ENCODE assay signal across 8 cellular contexts in the genomic region with DNA sequence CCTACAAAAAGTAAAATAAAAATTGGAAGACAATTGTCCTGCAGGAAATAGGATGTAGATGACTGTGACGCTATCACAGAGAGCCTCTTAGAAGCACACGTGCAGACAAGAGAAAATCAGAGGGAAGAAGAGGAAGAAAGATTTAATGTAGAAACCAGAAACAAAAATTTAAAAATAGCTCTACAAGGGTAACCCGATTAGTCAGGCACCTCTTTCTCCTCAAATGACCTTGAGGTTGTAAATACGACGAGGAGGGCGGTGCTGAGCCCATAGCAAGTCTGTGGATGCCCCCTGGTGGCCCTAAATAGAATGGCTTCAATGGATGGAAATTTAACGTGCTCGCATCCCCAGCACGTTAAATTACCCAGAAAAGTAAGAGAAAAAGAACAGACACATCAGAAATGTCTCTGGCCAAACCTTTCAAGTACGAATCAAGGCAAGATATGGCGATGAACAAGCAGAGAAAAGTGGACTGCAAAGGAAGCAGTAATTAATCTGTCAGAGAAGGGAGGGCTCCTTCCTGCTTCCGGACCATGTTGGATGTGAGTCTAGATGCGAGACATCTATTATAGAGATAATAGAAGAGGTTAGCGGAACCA. TPM values are rescaled to one million over a fixed set of nuclear protein-coding genes. Genes with fewer than 3 reads are reported as not detected.
DNase-seq lines count a peak whose midpoint lies in the region; ATAC-seq and TF ChIP-seq lines count a peak whose summit lies in the region.

No MANE protein-coding gene starts in this region.

- no peak overlapping the region for H2BK120ac ChIP-seq in H9 (ENCODE audit: low read depth, low read length, poor library complexity, severe bottlenecking)

- no peaks in the 10 kb centered on the region for H4K20me1 ChIP-seq in H9 (ENCODE audit: control insufficient read depth, insufficient read depth, insufficient read length)

- H4K8ac ChIP-seq in H9 (replicated peaks; ENCODE audit: insufficient read length, low read depth, low read length) = no peak overlapping the region

- peak; percentile 90 for ATAC-seq in activated naive CD8-positive, alpha-beta T cell treated with anti-CD3 and anti-CD28 coated beads, Interleukin-2, amount 10 ng/mL, durations not matched to agents 7 days and 5 days (ENCODE audit: low read depth)

- no peak overlapping the region for H4K5ac ChIP-seq in H9 (ENCODE audit: insufficient read length, low read depth, low read length)

- WGBS in H9 (ENCODE audit: extremely low coverage, insufficient read length, low lambda C conversion rate) = no CpG with 5 or more reads among the region's 14 CpGs
- WGBS in transverse colon (ENCODE audit: low coverage in 1 of 2), 2 donors = 3% methylated on average over 14 of the region's 14 CpGs

- H3K4me3 Mint-ChIP-seq in H9 = no peak overlapping the region
- peak overlapping the region; percentile 89 for H3K4me3 Mint-ChIP-seq in activated naive CD8-positive, alpha-beta T cell treated with anti-CD3 and anti-CD28 coated beads, Interleukin-2, amount 10 ng/mL, durations not matched to agents 7 days and 5 days

- TF ChIP-seq POLR2A in transverse colon (IDR thresholded peaks at IDR 0.05) = no peak

- H3K27ac ChIP-seq in H9 (ENCODE audit: insufficient read length, low read depth, low read length) = no peak overlapping the region
- no peak overlapping the region for H3K27ac ChIP-seq in cardiac muscle cell
- H3K27ac ChIP-seq in transverse colon = peak overlapping the region; percentile 76 to 85 (median 82)

- H3K4me3 ChIP-seq in cardiac muscle cell (no peak overlapping the region), transverse colon (peak overlapping the region; percentile 15 to 59 (median 36))

- no peak overlapping the region for H3K56ac ChIP-seq in H9 (ENCODE audit: insufficient read length, low read depth, low read length)

- no peak overlapping the region for H2AK5ac ChIP-seq in H9 (ENCODE audit: insufficient read length, low read length)

- no peak overlapping the region for H3K4me2 ChIP-seq in H9 (ENCODE audit: insufficient read depth, insufficient read length, low read length)

- in situ Hi-C loops in transverse colon (cut with MboI; ENCODE audit: low pct_ligation_motif_present in 1 of 4, low pct_unique_long_range_greater_than_20kb in 1 of 4, low sequenced_read_pairs in 3 of 4) = loop anchor here in 3 of 4 donors (5.0 to 25.0 kb wide), 3 partner anchors 64 to 161 kb away; a partner anchor contains a TSS

- peaks cover 3% of the 10 kb centered on the region in 2 experiments; a peak in 3 of 4 replicates for H3K4me1 Mint-ChIP-seq in H9
- H3K4me1 Mint-ChIP-seq in activated naive CD8-positive, alpha-beta T cell treated with anti-CD3 and anti-CD28 coated beads, Interleukin-2, amount 10 ng/mL, durations not matched to agents 7 days and 5 days = peaks cover 13% of the 10 kb centered on the region

- TF ChIP-seq CTCF in H9 (conservative IDR thresholded peaks at IDR 0.05) = peak; percentile 95
- peak; percentile 85 for TF ChIP-seq CTCF in cardiac muscle cell (IDR thresholded peaks at IDR 0.05; ENCODE audit: low read depth, low read length)
- peak; percentile 90 to 97 (median 95) for TF ChIP-seq CTCF in transverse colon (IDR thresholded peaks at IDR 0.05)

- H3K14ac ChIP-seq in H9 (ENCODE audit: insufficient read depth, low read length) = no peak overlapping the region

- H2BK5ac ChIP-seq in H9 (ENCODE audit: insufficient read length, low read length) = no peak overlapping the region

- peak overlapping the region; percentile 76 for H2AFZ ChIP-seq in H9 (ENCODE audit: low read length)

- POLR2A ChIA-PET in activated naive CD8-positive, alpha-beta T cell treated with anti-CD3 and anti-CD28 coated beads, Interleukin-2, amount 10 ng/mL, durations not matched to agents 7 days and 5 days (lab: Charles Lee) = interaction anchor here (0.6 to 2.7 kb wide), 20 partner anchors 10 to 163 kb away, joined by 3 to 18 read pairs (median 5); a partner anchor contains a TSS

- H3T11ph ChIP-seq in H9 (ENCODE audit: low read length) = no peak overlapping the region

- no peaks in the 10 kb centered on the region for H3K79me2 ChIP-seq in H9 (ENCODE audit: insufficient read depth, low read length)

- H2BK15ac ChIP-seq in H9 (ENCODE audit: low read depth, low read length) = no peak overlapping the region

- DNase-seq in DMS79 (lab: John Stamatoyannopoulos, UW) = peak; percentile 67
- DNase-seq in H9 = peak; percentile 65
- DNase-seq in NCI-H1092 treated with DMSO at 0.1 percent for 48 hours (lab: John Stamatoyannopoulos, UW) = peak; percentile 75
- DNase-seq in SKM-1 treated with dmso at 0.1 percent for 144 hours (lab: John Stamatoyannopoulos, UW; ENCODE audit: unreplicated experiment) = peak; percentile 87
- peak; percentile 43 for DNase-seq in activated naive CD8-positive, alpha-beta T cell treated with anti-CD3 and anti-CD28 coated beads, Interleukin-2, amount 10 ng/mL, durations not matched to agents 7 days and 5 days
- peak; percentile 90 to 95 for DNase-seq in cardiac muscle cell (ENCODE audit: low read depth in 1 of 2, low spot score in 1 of 2)
- DNase-seq in pons (ENCODE audit: low spot score) = peak; percentile 93
- DNase-seq in transverse colon = peak; percentile 79

- H3K79me1 ChIP-seq in H9 (ENCODE audit: insufficient read depth, low read depth, low read length, poor library complexity, severe bottlenecking) = no peaks in the 10 kb centered on the region

- peaks cover 6% of the 10 kb centered on the region for H3K27me3 Mint-ChIP-seq in H9 (ENCODE audit: low read depth)
- H3K27me3 Mint-ChIP-seq in activated naive CD8-positive, alpha-beta T cell treated with anti-CD3 and anti-CD28 coated beads, Interleukin-2, amount 10 ng/mL, durations not matched to agents 7 days and 5 days = peaks cover 1% of the 10 kb centered on the region

- H3K9ac ChIP-seq in H9 (ENCODE audit: extremely low read depth, insufficient read length, low read length) = no peak overlapping the region

- no peaks in the 10 kb centered on the region for H3K23me2 ChIP-seq in H9 (ENCODE audit: insufficient read length, low read depth, low read length, poor library complexity, severe bottlenecking)

- no peak overlapping the region for H2BK12ac ChIP-seq in H9 (ENCODE audit: insufficient read length, low read depth, low read length)

- H3K4me1 ChIP-seq in H9 (ENCODE audit: insufficient read depth, low read length) (no peaks in the 10 kb centered on the region), cardiac muscle cell (ENCODE audit: low read depth) (peaks cover 7% of the 10 kb centered on the region), transverse colon (peaks cover 7 to 22% (median 13%) of the 10 kb centered on the region in 4 donors)

- H3K4ac ChIP-seq in H9 (ENCODE audit: low read depth, low read length) = no peak overlapping the region

- no peak overlapping the region for H3K23ac ChIP-seq in H9 (ENCODE audit: insufficient read length, low read depth, low read length)

- H3K9me3 ChIP-seq in H9 (ENCODE audit: control insufficient read depth, low read depth, low read length) (no peaks in the 10 kb centered on the region), cardiac muscle cell (ENCODE audit: low read depth) (no peaks in the 10 kb centered on the region), transverse colon (no peaks in the 10 kb centered on the region)

- H2BK20ac ChIP-seq in H9 (ENCODE audit: low read depth, low read length, poor library complexity, severe bottlenecking) = no peak overlapping the region

- no peak for TF ChIP-seq EP300 in transverse colon (IDR thresholded peaks at IDR 0.05; ENCODE audit: low read depth)

- H4K91ac ChIP-seq in H9 (ENCODE audit: insufficient read length, low read depth, low read length) = no peak overlapping the region

- no peaks in the 10 kb centered on the region for H3K36me3 Mint-ChIP-seq in H9 (ENCODE audit: insufficient read depth in 1 of 3, low read depth in 3 of 3)
- H3K36me3 Mint-ChIP-seq in activated naive CD8-positive, alpha-beta T cell treated with anti-CD3 and anti-CD28 coated beads, Interleukin-2, amount 10 ng/mL, durations not matched to agents 7 days and 5 days = no peaks in the 10 kb centered on the region

- no peaks in the 10 kb centered on the region for H3K9me3 Mint-ChIP-seq in H9
- H3K9me3 Mint-ChIP-seq in activated naive CD8-positive, alpha-beta T cell treated with anti-CD3 and anti-CD28 coated beads, Interleukin-2, amount 10 ng/mL, durations not matched to agents 7 days and 5 days = no peaks in the 10 kb centered on the region

- H3K27me3 ChIP-seq in H9 (ENCODE audit: insufficient read depth, low read length) (no peaks in the 10 kb centered on the region), cardiac muscle cell (no peaks in the 10 kb centered on the region), transverse colon (no peaks in the 10 kb centered on the region)

- intact Hi-C loops in transverse colon (cut with DNase I; ENCODE audit: low total_unique reads) = loop anchor here (5.0 to 10.0 kb wide), 2 partner anchors 64 to 148 kb away; a partner anchor contains a TSS

- H3K27ac Mint-ChIP-seq in H9 = peak overlapping the region in 1 of 3 experiments; percentile 68; a peak in 1 of 7 replicates
- peak overlapping the region; percentile 88 for H3K27ac Mint-ChIP-seq in activated naive CD8-positive, alpha-beta T cell treated with anti-CD3 and anti-CD28 coated beads, Interleukin-2, amount 10 ng/mL, durations not matched to agents 7 days and 5 days

- H3K36me3 ChIP-seq in cardiac muscle cell (no peaks in the 10 kb centered on the region), transverse colon (no peaks in the 10 kb centered on the region)

- H3K18ac ChIP-seq in H9 (ENCODE audit: insufficient read length, low read depth, low read length) = no peak overlapping the region

RNA-seq across cellular contexts. Expression of a gene that starts 4.2 kb away (rescaled TPM):
- 0.31 and 0.39 TPM in 2 replicates for total RNA-seq in H9 (2021)
- under 1 TPM; 0.08 to 0.09 TPM for total RNA-seq in activated naive CD8-positive, alpha-beta T cell treated with anti-CD3 and anti-CD28 coated beads, Interleukin-2, amount 10 ng/mL, durations not matched to agents 7 days and 5 days
- 7.3 and 10.1 TPM in 2 replicates for total RNA-seq in cardiac muscle cell
- polyA plus RNA-seq in cardiac muscle cell = 9.6 and 15.0 TPM in 2 replicates
- 1 to 10 TPM in 1 of 4 donors, under 1 TPM in 2, not detected in 1; 0.27 to 1.1 (median 0.32) TPM for total RNA-seq in transverse colon

RNA-seq across cellular contexts. Expression of a gene that starts 19.3 kb away (rescaled TPM):
- 25.6 and 30.2 TPM in 2 replicates for total RNA-seq in H9 (2021)
- total RNA-seq in activated naive CD8-positive, alpha-beta T cell treated with anti-CD3 and anti-CD28 coated beads, Interleukin-2, amount 10 ng/mL, durations not matched to agents 7 days and 5 days = 10 to 100 TPM; 48.6 to 50.4 TPM
- 47.4 and 58.8 TPM in 2 replicates for total RNA-seq in cardiac muscle cell
- polyA plus RNA-seq in cardiac muscle cell = 53.3 and 67.1 TPM in 2 replicates
- 10 to 100 TPM in 3 of 4 donors, 1 to 10 TPM in 1; 5.2 to 43.3 (median 27.3) TPM for total RNA-seq in transverse colon

RNA-seq across cellular contexts. Expression of a gene that starts 55.3 kb away (rescaled TPM):
- 9.7 and 9.8 TPM in 2 replicates for total RNA-seq in H9 (2021)
- 10 to 100 TPM; 28.3 to 29.6 TPM for total RNA-seq in activated naive CD8-positive, alpha-beta T cell treated with anti-CD3 and anti-CD28 coated beads, Interleukin-2, amount 10 ng/mL, durations not matched to agents 7 days and 5 days
- total RNA-seq in cardiac muscle cell = 5.3 and 7.2 TPM in 2 replicates
- polyA plus RNA-seq in cardiac muscle cell = 3.9 and 4.5 TPM in 2 replicates
- 10 to 100 TPM; 14.7 to 34.8 (median 21.5) TPM for total RNA-seq in transverse colon

Comparison
In these comparisons a context has a peak if more than half of its experiments do, and no peak if none do; other contexts are left out.
1. DNase-seq: peak in every context shown above with its lines; median percentile 93 in pons; 92 in cardiac muscle cell; 87 in SKM-1 treated with dmso at 0.1 percent for 144 hours; 79 in transverse colon; 75 in NCI-H1092 treated with DMSO at 0.1 percent for 48 hours; 67 in DMS79; 65 in H9; 43 in activated naive CD8-positive, alpha-beta T cell treated with anti-CD3 and anti-CD28 coated beads, Interleukin-2, amount 10 ng/mL, durations not matched to agents 7 days and 5 days.
2. H3K27ac ChIP-seq: peak in transverse colon (4 of 4); none in H9 (single experiment) and cardiac muscle cell (single experiment).
3. Peak in every context shown above with its lines, with median percentiles within 50 percentile points of each other: CTCF ChIP-seq.